22 cellular contexts compared by ENCODE assay signal in genomic region chr3:18790384-18790783, GRCh38.
DNase-seq lines count a peak whose midpoint lies in the region; ATAC-seq lines count a peak whose summit lies in the region.
"Had no signal": no experiment of that assay in that cellular context is flagged by ENCODE, and none has a peak within 500 bp of the region (broad histone marks: within the 10 kb centered on the region; RNA-seq: fewer than 3 reads in every experiment).

No MANE protein-coding gene starts in this region.

- intact Hi-C loops in activated CD4-positive, alpha-beta T cell treated with anti-CD3 and anti-CD28 coated beads for 36 hours (cut with DNase I, micrococcal nuclease): no loop called here

- CTCF ChIA-PET in activated CD4-positive, alpha-beta T cell treated with anti-CD3 and anti-CD28 coated beads for 36 hours (lab: Charles Lee): interaction anchor here (0.9 to 1.9 kb wide), 5 partner anchors 11 to 198 kb away, joined by 3 to 12 read pairs (median 3); no protein-coding TSS in a partner anchor

- no peaks in the 10 kb centered on the region for H3K9me3 Mint-ChIP-seq in activated CD4-positive, alpha-beta T cell treated with anti-CD3 and anti-CD28 coated beads for 36 hours (ENCODE audit: low read depth)
- H3K9me3 Mint-ChIP-seq in stimulated activated naive CD8-positive, alpha-beta T cell treated with anti-CD3 and anti-CD28 coated beads, Interleukin-15, amount 100 ng/mL, for 72 hours: no peaks in the 10 kb centered on the region
- H3K9me3 Mint-ChIP-seq in activated T-helper 17 cell treated with anti-CD3 and anti-CD28 coated beads, Interleukin-2, amount 50 U/mL, for 72 hours: no peaks in the 10 kb centered on the region
- H3K9me3 Mint-ChIP-seq in stimulated activated effector memory CD8-positive, alpha-beta T cell treated with anti-CD3 and anti-CD28 coated beads, Interleukin-12 subunit alpha, Interleukin-12 subunit beta, amount 100 ng/mL, for 72 hours: no peaks in the 10 kb centered on the region

- H3K27ac Mint-ChIP-seq in activated CD4-positive, alpha-beta T cell treated with anti-CD3 and anti-CD28 coated beads for 36 hours: no peak overlapping the region
- no peak overlapping the region for H3K27ac Mint-ChIP-seq in stimulated activated naive CD8-positive, alpha-beta T cell treated with anti-CD3 and anti-CD28 coated beads, Interleukin-15, amount 100 ng/mL, for 72 hours
- no peak overlapping the region for H3K27ac Mint-ChIP-seq in activated T-helper 17 cell treated with anti-CD3 and anti-CD28 coated beads, Interleukin-2, amount 50 U/mL, for 72 hours
- no peak overlapping the region for H3K27ac Mint-ChIP-seq in stimulated activated effector memory CD8-positive, alpha-beta T cell treated with anti-CD3 and anti-CD28 coated beads, Interleukin-12 subunit alpha, Interleukin-12 subunit beta, amount 100 ng/mL, for 72 hours
- H3K27ac Mint-ChIP-seq: HFFc6 had no signal

- ATAC-seq in activated CD4-positive, alpha-beta T cell treated with anti-CD3 and anti-CD28 coated beads for 36 hours: peak; percentile 20
- ATAC-seq in stimulated activated naive CD8-positive, alpha-beta T cell treated with anti-CD3 and anti-CD28 coated beads, Interleukin-15, amount 100 ng/mL, for 72 hours: peak; percentile 32
- no peak for ATAC-seq in stimulated activated naive CD8-positive, alpha-beta T cell treated with anti-CD3 and anti-CD28 coated beads, Interleukin-15, Interleukin-2, amounts not matched to agents 100 U/mL and 50 U/mL, for 24 hours
- ATAC-seq in activated T-helper 17 cell treated with anti-CD3 and anti-CD28 coated beads, Interleukin-2, amount 50 U/mL, for 72 hours (replicated peaks): peak; percentile 16
- ATAC-seq in stimulated activated effector memory CD8-positive, alpha-beta T cell treated with anti-CD3 and anti-CD28 coated beads, Interleukin-12 subunit alpha, Interleukin-12 subunit beta, amount 100 ng/mL, for 72 hours: peak; percentile 57
- no peak for ATAC-seq in HG03439 (IDR thresholded peaks at IDR 0.05; ENCODE audit: unreplicated experiment)
- ATAC-seq: GM12878, PC-3 had no signal

- H3K4me3 Mint-ChIP-seq in activated CD4-positive, alpha-beta T cell treated with anti-CD3 and anti-CD28 coated beads for 36 hours: no peak overlapping the region
- no peak overlapping the region for H3K4me3 Mint-ChIP-seq in stimulated activated naive CD8-positive, alpha-beta T cell treated with anti-CD3 and anti-CD28 coated beads, Interleukin-15, amount 100 ng/mL, for 72 hours
- no peak overlapping the region for H3K4me3 Mint-ChIP-seq in activated T-helper 17 cell treated with anti-CD3 and anti-CD28 coated beads, Interleukin-2, amount 50 U/mL, for 72 hours
- H3K4me3 Mint-ChIP-seq in stimulated activated effector memory CD8-positive, alpha-beta T cell treated with anti-CD3 and anti-CD28 coated beads, Interleukin-12 subunit alpha, Interleukin-12 subunit beta, amount 100 ng/mL, for 72 hours: no peak overlapping the region
- H3K4me3 Mint-ChIP-seq: CD4-positive, CD25-positive, alpha-beta regulatory T cell; HFFc6 had no signal

- POLR2A ChIA-PET in activated CD4-positive, alpha-beta T cell treated with anti-CD3 and anti-CD28 coated beads for 36 hours (lab: Charles Lee): interaction anchor here (0.6 kb wide), 1 partner anchor 199 kb away, joined by 3 read pairs; no protein-coding TSS in a partner anchor

- H3K4me1 Mint-ChIP-seq in activated CD4-positive, alpha-beta T cell treated with anti-CD3 and anti-CD28 coated beads for 36 hours: peaks cover 9% of the 10 kb centered on the region
- H3K4me1 Mint-ChIP-seq in stimulated activated naive CD8-positive, alpha-beta T cell treated with anti-CD3 and anti-CD28 coated beads, Interleukin-15, amount 100 ng/mL, for 72 hours: no peaks in the 10 kb centered on the region
- H3K4me1 Mint-ChIP-seq in activated T-helper 17 cell treated with anti-CD3 and anti-CD28 coated beads, Interleukin-2, amount 50 U/mL, for 72 hours: no peaks in the 10 kb centered on the region
- H3K4me1 Mint-ChIP-seq in stimulated activated effector memory CD8-positive, alpha-beta T cell treated with anti-CD3 and anti-CD28 coated beads, Interleukin-12 subunit alpha, Interleukin-12 subunit beta, amount 100 ng/mL, for 72 hours: no peaks in the 10 kb centered on the region
- H3K4me1 Mint-ChIP-seq: CD4-positive, CD25-positive, alpha-beta regulatory T cell had no signal

- no peak for DNase-seq in activated CD4-positive, alpha-beta T cell treated with anti-CD3 and anti-CD28 coated beads for 36 hours
- DNase-seq in activated CD4-positive, alpha-beta T cell treated with anti-CD3 and anti-CD28 coated beads for 1 hour: no peak
- DNase-seq in stimulated activated naive CD8-positive, alpha-beta T cell treated with anti-CD3 and anti-CD28 coated beads, Interleukin-15, amount 100 ng/mL, for 72 hours: no peak
- no peak for DNase-seq in stimulated activated naive CD8-positive, alpha-beta T cell treated with anti-CD3 and anti-CD28 coated beads, Interleukin-15, Interleukin-2, amounts not matched to agents 100 U/mL and 50 U/mL, for 24 hours
- DNase-seq in stimulated activated effector memory CD8-positive, alpha-beta T cell treated with anti-CD3 and anti-CD28 coated beads, Interleukin-12 subunit alpha, Interleukin-12 subunit beta, amount 100 ng/mL, for 72 hours (ENCODE audit: low spot score in 2 of 2): no peak
- DNase-seq in SKM-1 (lab: John Stamatoyannopoulos, UW; ENCODE audit: unreplicated experiment): no peak
- DNase-seq: COR-L47, DMS53, GDM1, GOT3, HFFc6, IMR-90, KG1, NCI-H1092, NCI-H187 treated with DMSO at 0.1 percent for 48 hours, NCI-H2107, PC-3, SK-N-SH had no signal

- H3K36me3 Mint-ChIP-seq in activated CD4-positive, alpha-beta T cell treated with anti-CD3 and anti-CD28 coated beads for 36 hours (ENCODE audit: low read depth): no peaks in the 10 kb centered on the region
- no peaks in the 10 kb centered on the region for H3K36me3 Mint-ChIP-seq in activated T-helper 17 cell treated with anti-CD3 and anti-CD28 coated beads, Interleukin-2, amount 50 U/mL, for 72 hours (ENCODE audit: low read depth)
- no peaks in the 10 kb centered on the region for H3K36me3 Mint-ChIP-seq in stimulated activated effector memory CD8-positive, alpha-beta T cell treated with anti-CD3 and anti-CD28 coated beads, Interleukin-12 subunit alpha, Interleukin-12 subunit beta, amount 100 ng/mL, for 72 hours
- H3K36me3 Mint-ChIP-seq: CD4-positive, CD25-positive, alpha-beta regulatory T cell had no signal

- no peaks in the 10 kb centered on the region for H3K27me3 Mint-ChIP-seq in activated CD4-positive, alpha-beta T cell treated with anti-CD3 and anti-CD28 coated beads for 36 hours
- no peaks in the 10 kb centered on the region for H3K27me3 Mint-ChIP-seq in stimulated activated naive CD8-positive, alpha-beta T cell treated with anti-CD3 and anti-CD28 coated beads, Interleukin-15, amount 100 ng/mL, for 72 hours
- no peaks in the 10 kb centered on the region for H3K27me3 Mint-ChIP-seq in activated T-helper 17 cell treated with anti-CD3 and anti-CD28 coated beads, Interleukin-2, amount 50 U/mL, for 72 hours

Comparison
In these comparisons a context has a peak if more than half of its experiments do, and no peak if none do; other contexts are left out.
1. ATAC-seq: peak in activated CD4-positive, alpha-beta T cell treated with anti-CD3 and anti-CD28 coated beads for 36 hours (single experiment), stimulated activated naive CD8-positive, alpha-beta T cell treated with anti-CD3 and anti-CD28 coated beads, Interleukin-15, amount 100 ng/mL, for 72 hours (single experiment), activated T-helper 17 cell treated with anti-CD3 and anti-CD28 coated beads, Interleukin-2, amount 50 U/mL, for 72 hours (single experiment) and stimulated activated effector memory CD8-positive, alpha-beta T cell treated with anti-CD3 and anti-CD28 coated beads, Interleukin-12 subunit alpha, Interleukin-12 subunit beta, amount 100 ng/mL, for 72 hours (single experiment); none in stimulated activated naive CD8-positive, alpha-beta T cell treated with anti-CD3 and anti-CD28 coated beads, Interleukin-15, Interleukin-2, amounts not matched to agents 100 U/mL and 50 U/mL, for 24 hours (single experiment) and HG03439 (single experiment).